12 cellular contexts compared by ENCODE assay signal in the genomic region with DNA sequence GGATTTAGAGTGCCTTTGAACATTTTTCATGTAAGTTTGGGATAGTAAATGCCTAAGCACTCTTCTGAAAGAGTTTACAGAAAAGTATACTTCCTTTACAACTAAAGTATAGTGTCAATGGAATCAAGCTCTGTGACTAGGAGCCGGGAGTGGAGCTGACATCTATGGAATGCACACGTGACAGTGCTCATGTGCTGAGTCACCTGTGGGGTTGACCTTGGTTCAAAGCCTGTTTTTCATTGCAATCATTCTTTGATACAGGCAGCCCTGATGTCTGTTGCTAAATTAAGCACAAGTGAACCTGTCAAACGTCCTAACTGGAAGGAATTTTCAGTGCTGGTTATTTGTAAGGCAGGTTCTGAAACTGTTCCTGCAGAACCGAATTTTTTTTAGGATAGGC.
DNase-seq lines count a peak whose midpoint lies in the region; ATAC-seq and TF ChIP-seq lines count a peak whose summit lies in the region.
"Had no signal": no experiment of that assay in that cellular context is flagged by ENCODE, and none has a peak within 500 bp of the region (broad histone marks: within the 10 kb centered on the region; RNA-seq: fewer than 3 reads in every experiment).

No MANE protein-coding gene starts in this region.

- TF ChIP-seq POLR2A in thyroid gland (IDR thresholded peaks at IDR 0.05), result peak in 1 of 2 donors; percentile 64

- H2AFZ ChIP-seq in mammary epithelial cell (ENCODE audit: low read depth, low read length), result no peak overlapping the region

- no TSS peak for BruUV-seq in mammary epithelial cell (replicated peaks; lab: Mats Ljungman, UMichigan)

- H3K9me3 ChIP-seq in mammary epithelial cell (replicated peaks; ENCODE audit: insufficient read depth, low read length), result peaks cover 32% of the 10 kb centered on the region
- no peaks in the 10 kb centered on the region for H3K9me3 ChIP-seq in thyroid gland
- H3K9me3 ChIP-seq in aorta (ENCODE audit: control insufficient read depth, low read length), result peaks cover 4% of the 10 kb centered on the region

- no peaks in the 10 kb centered on the region for H4K20me1 ChIP-seq in mammary epithelial cell (ENCODE audit: insufficient read depth, low read length)

- intact Hi-C loops in mammary epithelial cell (cut with micrococcal nuclease) (loop anchor here (5.0 kb wide), 1 partner anchor 81 kb away; a partner anchor contains a TSS), thyroid gland (cut with DNase I) (no loop called here), aorta (cut with DNase I) (no loop called here)

- WGBS in mammary epithelial cell (ENCODE audit: low coverage, missing lambda C conversion rate), result 0% methylated on average over 4 of the region's 4 CpGs
- WGBS in thyroid gland, 2 donors, result 7 to 17% methylated on average over 4 of the region's 4 CpGs
- WGBS in aorta, 2 donors, result 1 to 2% methylated on average over 4 of the region's 4 CpGs

- no peaks in the 10 kb centered on the region for H3K27me3 ChIP-seq in mammary epithelial cell (ENCODE audit: insufficient read depth, low read length)
- no peaks in the 10 kb centered on the region for H3K27me3 ChIP-seq in thyroid gland
- no peaks in the 10 kb centered on the region for H3K27me3 ChIP-seq in aorta (ENCODE audit: control insufficient read depth in 1 of 2, insufficient read depth in 2 of 2, low read length in 1 of 2)

- no peak overlapping the region for H3K9ac ChIP-seq in mammary epithelial cell (ENCODE audit: insufficient read depth, low read length)

- CTCF ChIA-PET in mammary epithelial cell (lab: Charles Lee; ENCODE audit: low non-redundant PET), result no interaction called here

- H3K36me3 ChIP-seq in mammary epithelial cell (ENCODE audit: insufficient read depth, low read length), result no peaks in the 10 kb centered on the region
- H3K36me3 ChIP-seq in thyroid gland, result no peaks in the 10 kb centered on the region
- no peaks in the 10 kb centered on the region for H3K36me3 ChIP-seq in aorta (ENCODE audit: control insufficient read depth in 1 of 2, insufficient read depth in 2 of 2, low read length in 1 of 2)

- H3K4me2 ChIP-seq in mammary epithelial cell (ENCODE audit: insufficient read depth, low read depth, low read length), result peak overlapping the region; percentile 72

- dilution Hi-C loops in mammary epithelial cell (cut with HindIII; ENCODE audit: low sequenced_read_pairs), result no loop called here

- no peak for TF ChIP-seq CTCF in mammary epithelial cell (conservative IDR thresholded peaks at IDR 0.05 in 1 of 2, IDR thresholded peaks at IDR 0.05 in 1 of 2; ENCODE audit: extremely low read depth in 1 of 2, insufficient read depth in 1 of 2, low read depth in 1 of 2, low read length in 2 of 2)
- TF ChIP-seq CTCF in thyroid gland (IDR thresholded peaks at IDR 0.05), result no peak

- no peak for ATAC-seq in HG03025 (IDR thresholded peaks at IDR 0.05; ENCODE audit: low FRiP score, unreplicated experiment)
- ATAC-seq in aorta (ENCODE audit: low FRiP score), result no peak
- ATAC-seq: stimulated activated effector memory CD8-positive, alpha-beta T cell treated with anti-CD3 and anti-CD28 coated beads, Interleukin-12 subunit alpha, Interleukin-12 subunit beta, amount 100 ng/mL, for 72 hours had no signal

- in situ Hi-C loops in mammary epithelial cell (cut with MboI; ENCODE audit: low sequenced_read_pairs in 2 of 2), result no loop called here

- H3K79me2 ChIP-seq in mammary epithelial cell (ENCODE audit: insufficient read depth, low read length), result no peaks in the 10 kb centered on the region

- H3K4me3 ChIP-seq in mammary epithelial cell (replicated peaks in 1 of 3; ENCODE audit: insufficient read depth in 1 of 3, low read depth in 2 of 3, low read length in 3 of 3) (no peak overlapping the region), thyroid gland (replicated peaks in 1 of 3) (no peak overlapping the region), aorta (ENCODE audit: low read length in 2 of 2) (no peak overlapping the region)

- H3K27ac ChIP-seq in mammary epithelial cell (ENCODE audit: insufficient read depth, low read depth, low read length) (peak overlapping the region; percentile 13), thyroid gland (peak overlapping the region; percentile 95 to 100 (median 96)), aorta (ENCODE audit: low read depth in 1 of 2, low read length in 2 of 2) (peak overlapping the region in 1 of 2 donors; percentile 32)

- peak; percentile 58 for DNase-seq in HT-29 (ENCODE audit: low spot score)
- peak; percentile 71 for DNase-seq in mammary epithelial cell
- DNase-seq in iris pigment epithelial cell (ENCODE audit: low read depth), result peak; percentile 82
- DNase-seq in thyroid gland, result peak; percentile 78 to 82
- no peak for DNase-seq in NAMALWA (ENCODE audit: low spot score)
- no peak for DNase-seq in superior temporal gyrus (ENCODE audit: extremely low spot score)
- no peak for DNase-seq in aorta
- DNase-seq: activated CD4-positive, CD25-positive, alpha-beta regulatory T cell treated with anti-CD3 and anti-CD28 coated beads, Interleukin-2, amount 50 U/mL, for 72 hours; cerebellar nuclear complex; NCI-H2029 had no signal

- peaks cover 23% of the 10 kb centered on the region for H3K4me1 ChIP-seq in mammary epithelial cell (ENCODE audit: insufficient read depth, low read length)
- peaks cover 21 to 25% of the 10 kb centered on the region in 2 donors for H3K4me1 ChIP-seq in thyroid gland
- H3K4me1 ChIP-seq in aorta (ENCODE audit: control insufficient read depth in 1 of 2, insufficient read depth in 2 of 2, low read length in 2 of 2), result peaks cover 0 to 2% of the 10 kb centered on the region in 2 donors

Comparison
In these comparisons a context has a peak if more than half of its experiments do, and no peak if none do; other contexts are left out.
1. DNase-seq: peak in HT-29 (single experiment), mammary epithelial cell (single experiment), iris pigment epithelial cell (single experiment) and thyroid gland (2 of 2); none in NAMALWA (single experiment), superior temporal gyrus (single experiment) and aorta (0 of 2).